7 cellular contexts compared by ENCODE assay signal in the genomic region with DNA sequence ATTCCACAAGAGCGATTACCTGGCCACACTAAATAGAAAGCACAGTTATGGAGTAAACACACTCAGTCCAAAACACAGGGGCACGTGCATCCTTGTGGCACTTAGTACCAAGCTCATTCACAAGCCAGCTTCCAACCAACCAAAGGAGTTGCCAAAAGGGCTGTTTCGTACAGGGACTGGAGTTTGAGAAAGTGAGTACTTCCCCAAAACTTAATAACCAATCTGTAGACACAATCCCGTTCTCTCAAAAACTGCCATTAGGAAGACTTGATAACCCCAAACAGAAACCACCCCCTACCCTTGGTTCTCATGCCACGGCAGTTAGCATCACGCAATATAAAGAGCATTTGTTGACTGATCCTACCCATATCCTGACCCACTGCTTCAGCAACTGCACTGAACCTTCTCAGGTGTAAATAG.
DNase-seq lines count a peak whose midpoint lies in the region; ATAC-seq and TF ChIP-seq lines count a peak whose summit lies in the region.

No MANE protein-coding gene starts in this region.

- no peaks in the 10 kb centered on the region for H3K36me3 Mint-ChIP-seq in IgD-negative memory B cell

- no peak for TF ChIP-seq POLR2A in breast epithelium (IDR thresholded peaks at IDR 0.05)

- no peak for TF ChIP-seq CTCF in breast epithelium (IDR thresholded peaks at IDR 0.05)

- H3K27ac Mint-ChIP-seq in IgD-negative memory B cell = peak overlapping the region in 1 of 3 donors; percentile 80

- ATAC-seq in GM19395 (IDR thresholded peaks at IDR 0.05; ENCODE audit: unreplicated experiment) (peak; percentile 19), left lobe of liver (peak; percentile 63)

- peaks cover 0 to 6% of the 10 kb centered on the region in 2 donors for H3K4me1 ChIP-seq in breast epithelium

- intact Hi-C loops in breast epithelium (cut with DNase I; ENCODE audit: low total_unique reads) = no loop called here

- H3K9me3 ChIP-seq in breast epithelium = no peaks in the 10 kb centered on the region

- no peak for DNase-seq in breast epithelium (ENCODE audit: low spot score in 2 of 2)
- peak; percentile 55 for DNase-seq in left lobe of liver (ENCODE audit: low spot score)
- peak in 17 of 49 donors; percentile 9 to 62 (median 25) for DNase-seq in substantia nigra (lab: John Stamatoyannopoulos, UW)
- no peak for DNase-seq in HuH-7.5 (ENCODE audit: low spot score)
- DNase-seq in LoVo (ENCODE audit: low spot score) = no peak

- no peaks in the 10 kb centered on the region for H3K27me3 ChIP-seq in breast epithelium

- peak overlapping the region; percentile 83 to 85 for H3K27ac ChIP-seq in breast epithelium
- H3K27ac ChIP-seq in substantia nigra (ENCODE audit: low read depth, low read length, poor library complexity, severe bottlenecking) = peak overlapping the region; percentile 84

- H3K9me3 Mint-ChIP-seq in IgD-negative memory B cell = no peaks in the 10 kb centered on the region

- H3K4me3 ChIP-seq in breast epithelium = peak overlapping the region; percentile 75 to 92 (median 77)

- no peaks in the 10 kb centered on the region for H3K36me3 ChIP-seq in breast epithelium

- H3K27me3 Mint-ChIP-seq in IgD-negative memory B cell = no peaks in the 10 kb centered on the region

- peaks cover 31 to 40% (median 35%) of the 10 kb centered on the region in 3 donors for H3K4me1 Mint-ChIP-seq in IgD-negative memory B cell

- H3K4me3 Mint-ChIP-seq in IgD-negative memory B cell = peak overlapping the region; percentile 90 to 96 (median 92)
